Comparison of ENCODE assay signal across 8 cellular contexts in the genomic region with DNA sequence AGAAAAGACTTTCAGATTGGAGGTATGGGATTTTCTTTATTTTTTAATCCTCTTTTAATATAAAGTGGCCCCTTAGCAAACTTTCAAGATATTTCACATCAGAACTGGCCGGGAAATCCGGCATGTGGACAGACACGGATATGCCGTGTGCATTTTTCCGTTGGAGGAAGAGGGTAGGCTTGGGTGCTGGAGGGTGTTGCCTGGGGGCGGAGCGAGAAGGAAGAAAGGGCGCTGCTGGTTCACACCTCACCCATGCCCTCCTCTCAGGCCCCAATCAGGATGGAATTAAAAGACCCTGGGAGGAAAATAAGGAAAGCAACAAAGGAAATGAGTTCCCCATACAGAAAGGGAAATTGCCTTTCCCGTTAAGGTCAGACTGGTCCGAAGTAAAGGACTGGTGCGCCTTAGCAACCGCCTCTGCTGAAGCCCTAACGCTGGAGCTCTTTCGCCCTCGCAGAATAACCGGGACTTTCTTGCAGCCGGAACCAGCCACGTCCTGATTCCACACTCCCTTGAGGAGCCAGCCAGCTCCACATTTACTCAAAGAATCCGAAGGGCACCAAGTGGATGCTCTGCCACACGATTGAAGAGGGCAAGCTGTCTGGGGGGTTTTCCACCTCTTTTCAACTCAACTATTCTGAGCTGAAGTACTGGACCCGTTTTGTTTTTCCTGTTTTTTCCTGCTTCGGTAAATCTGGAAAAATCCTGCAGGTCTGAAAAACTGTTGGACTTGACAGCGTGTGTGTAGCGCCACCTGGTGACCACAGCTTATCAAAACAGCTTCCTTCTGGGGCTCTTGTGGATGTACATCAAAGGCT. TPM values are rescaled to one million over a fixed set of nuclear protein-coding genes. Genes with fewer than 3 reads are reported as not detected.
A peak's percentile ranks its signal among the peaks of the same experiment; 100 is the strongest.
DNase-seq lines count a peak whose midpoint lies in the region; ATAC-seq and TF ChIP-seq lines count a peak whose summit lies in the region.

No MANE protein-coding gene starts in this region.

- WGBS in right lobe of liver (ENCODE audit: insufficient coverage, low coverage, low lambda C conversion rate, missing lambda C conversion rate), result 9% methylated on average over 20 of the region's 24 CpGs

- intact Hi-C loops in right lobe of liver (cut with DNase I), result loop anchor here (5.0 to 10.0 kb wide), 2 partner anchors 448 to 451 kb away; no protein-coding TSS in a partner anchor

- no peaks in the 10 kb centered on the region for H3K9me3 ChIP-seq in right lobe of liver

- TF ChIP-seq CTCF in right lobe of liver (IDR thresholded peaks at IDR 0.05), result peak; percentile 82 to 96 (median 84)

- H3K4me1 ChIP-seq in right lobe of liver, result peaks cover 0 to 6% (median 0%) of the 10 kb centered on the region in 4 donors

- H3K4me3 ChIP-seq in right lobe of liver, result peak overlapping the region; percentile 15 to 54 (median 30)

- H3K27me3 ChIP-seq in right lobe of liver, result no peaks in the 10 kb centered on the region

- no peaks in the 10 kb centered on the region for H3K36me3 ChIP-seq in right lobe of liver

- peak overlapping the region in 2 of 3 donors; percentile 24 to 65 for H3K27ac ChIP-seq in right lobe of liver

- TF ChIP-seq POLR2A in right lobe of liver (IDR thresholded peaks at IDR 0.05), result no peak

- peak; percentile 45 for ATAC-seq in HG03045 (IDR thresholded peaks at IDR 0.05; ENCODE audit: unreplicated experiment)
- ATAC-seq in right lobe of liver, result peak; percentile 87 to 92 (median 90)

- peak; percentile 72 for DNase-seq in COLO668 (lab: John Stamatoyannopoulos, UW; ENCODE audit: unreplicated experiment)
- peak; percentile 95 for DNase-seq in NCI-H510A treated with DMSO at 0.1 percent for 48 hours (lab: John Stamatoyannopoulos, UW)
- DNase-seq in activated CD4-positive, alpha-beta T cell treated with anti-CD3 and anti-CD28 coated beads, Interleukin-2, amount 50 U/mL, for 48 hours, result peak; percentile 82 to 83
- DNase-seq in ecto neural progenitor cell (ENCODE audit: low spot score), result peak; percentile 84
- DNase-seq in right lobe of liver, result peak; percentile 72 to 78 (median 73)
- DNase-seq in stimulated activated CD4-positive, alpha-beta T cell treated with anti-CD3 and anti-CD28 coated beads, Interleukin-4, amount 100 ng/mL, for 24 hours, result peak; percentile 79
- no peak for DNase-seq in GM19240 (ENCODE audit: insufficient read length, low spot score)

RNA-seq across cellular contexts. Expression of a gene that starts 37.8 kb away (rescaled TPM):
- total RNA-seq in right lobe of liver, result 1 to 10 TPM in 1 of 6 experiments, under 1 TPM in 1, not detected in 4; 0.14 to 1.1 TPM
